ENCODE assay signal across 4 cellular contexts in the genomic region with DNA sequence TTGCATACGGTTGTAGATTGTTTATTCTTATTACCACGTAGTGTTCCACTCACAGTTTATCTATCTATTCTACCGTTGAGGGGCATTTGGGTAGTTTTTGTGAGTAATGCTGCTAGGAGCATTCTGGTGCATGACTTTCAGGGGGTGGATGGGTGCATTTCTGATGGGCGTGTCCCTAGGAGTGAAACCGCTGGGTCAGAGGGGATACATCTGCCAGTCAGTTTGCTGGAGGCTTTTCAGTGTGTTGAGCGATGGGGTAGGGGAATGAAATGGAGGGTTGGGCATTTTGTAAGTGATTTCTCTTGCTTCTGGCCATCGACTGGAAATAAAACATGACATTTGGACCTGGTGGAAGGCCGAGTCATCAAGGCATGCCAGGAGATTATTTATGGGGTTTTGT. TPM values are rescaled to one million over a fixed set of nuclear protein-coding genes. Genes with fewer than 3 reads are reported as not detected.
"Had no signal": no experiment of that assay in that cellular context is flagged by ENCODE, and none has a peak within 500 bp of the region (broad histone marks: within the 10 kb centered on the region; RNA-seq: fewer than 3 reads in every experiment).

No MANE protein-coding gene starts in this region.

- H3K4me3 ChIP-seq: GM12878 had no signal

- ATAC-seq: GM12878 had no signal

- DNase-seq: GDM1, GF-D8 had no signal

RNA-seq across cellular contexts. Expression of a gene that starts 17.0 kb away (rescaled TPM):
- total RNA-seq: G401, GM12878 had no signal
